20 cellular contexts compared by ENCODE assay signal in the genomic region with DNA sequence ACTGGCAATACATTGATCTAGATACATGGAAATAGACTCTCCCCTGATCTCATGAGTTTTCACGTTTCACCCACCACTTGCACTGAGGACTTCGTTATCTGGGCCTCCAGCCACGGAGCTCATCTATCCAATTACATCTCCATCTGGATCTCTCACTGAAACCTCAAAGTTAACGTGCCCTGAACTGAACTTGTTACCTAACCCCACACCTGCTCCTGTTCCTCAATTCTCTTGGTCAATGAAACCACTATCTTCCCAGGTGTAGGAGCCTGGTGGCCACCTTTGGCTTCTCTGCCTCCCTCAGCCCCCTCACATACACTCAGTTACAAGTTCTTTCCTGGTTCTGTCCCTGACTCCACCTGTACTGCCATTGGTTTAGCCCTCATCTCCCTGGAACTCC. TPM values are rescaled to one million over a fixed set of nuclear protein-coding genes. Genes with fewer than 3 reads are reported as not detected.
DNase-seq lines count a peak whose midpoint lies in the region; ATAC-seq and TF ChIP-seq lines count a peak whose summit lies in the region.
"Had no signal": no experiment of that assay in that cellular context is flagged by ENCODE, and none has a peak within 500 bp of the region (broad histone marks: within the 10 kb centered on the region; RNA-seq: fewer than 3 reads in every experiment).

No MANE protein-coding gene starts in this region.

- H3K4me3 Mint-ChIP-seq in activated T-helper 17 cell treated with anti-CD3 and anti-CD28 coated beads, Interleukin-2, amount 50 U/mL, for 72 hours, result no peak overlapping the region
- H3K4me3 Mint-ChIP-seq: B cell; CD4-positive, CD25-positive, alpha-beta regulatory T cell; CD8-positive, alpha-beta memory T cell had no signal

- H4K8ac ChIP-seq in trophoblast cell (ENCODE audit: low read depth, low read length), result no peak overlapping the region

- DNase-seq in right atrium auricular region (ENCODE audit: low spot score) (peak; percentile 21), left cardiac atrium (no peak), DMS 273 treated with DMSO at 0.1 percent for 48 hours (lab: John Stamatoyannopoulos, UW) (peak; percentile 52), trophoblast cell (no peak), NCI-H1417 treated with DMSO at 0.1 percent for 48 hours (lab: John Stamatoyannopoulos, UW) (no peak), NCI-H345 (lab: John Stamatoyannopoulos, UW) (no peak)
- DNase-seq: CD4-positive, CD25-positive, alpha-beta regulatory T cell; CD8-positive, alpha-beta memory T cell; COR-L47; DMS153; DMS79; GDM1; GM23248; IMR-90 had no signal

- no peaks in the 10 kb centered on the region for H3K4me1 Mint-ChIP-seq in activated T-helper 17 cell treated with anti-CD3 and anti-CD28 coated beads, Interleukin-2, amount 50 U/mL, for 72 hours
- H3K4me1 Mint-ChIP-seq: B cell; CD4-positive, CD25-positive, alpha-beta regulatory T cell; CD8-positive, alpha-beta memory T cell had no signal

- intact Hi-C loops in left cardiac atrium (cut with DNase I), result loop anchor here in 1 of 2 donors (10.0 kb wide), 1 partner anchor 122 kb away; no protein-coding TSS in a partner anchor

- H4K91ac ChIP-seq in trophoblast cell (ENCODE audit: low read depth, low read length), result no peak overlapping the region

- H2BK120ac ChIP-seq in trophoblast cell (ENCODE audit: insufficient read depth, low read length, poor library complexity), result no peak overlapping the region

- H3K27ac Mint-ChIP-seq in activated T-helper 17 cell treated with anti-CD3 and anti-CD28 coated beads, Interleukin-2, amount 50 U/mL, for 72 hours, result peak overlapping the region; percentile 49
- H3K27ac Mint-ChIP-seq: B cell; CD4-positive, CD25-positive, alpha-beta regulatory T cell; CD8-positive, alpha-beta memory T cell had no signal

- no peak overlapping the region for H3K14ac ChIP-seq in trophoblast cell (ENCODE audit: low read length)

- H3K4ac ChIP-seq in trophoblast cell (ENCODE audit: low read depth, low read length), result no peak overlapping the region

- H2BK12ac ChIP-seq in trophoblast cell (ENCODE audit: low read length), result no peak overlapping the region

- no peaks in the 10 kb centered on the region for H3K36me3 Mint-ChIP-seq in activated T-helper 17 cell treated with anti-CD3 and anti-CD28 coated beads, Interleukin-2, amount 50 U/mL, for 72 hours (ENCODE audit: low read depth)
- H3K36me3 Mint-ChIP-seq: CD4-positive, CD25-positive, alpha-beta regulatory T cell had no signal

- no peaks in the 10 kb centered on the region for H3K4me1 ChIP-seq in right atrium auricular region
- peaks cover 2 to 10% of the 10 kb centered on the region in 2 experiments for H3K4me1 ChIP-seq in trophoblast cell (ENCODE audit: control insufficient read depth in 1 of 2, insufficient read depth in 2 of 2, low read length in 2 of 2)
- H3K4me1 ChIP-seq: BLaER1 treated with 17β-estradiol and CSF1 and Interleukin-3, amounts not matched to agents 10 nM and 100 nM; HAP-1 had no signal

- H4K12ac ChIP-seq in trophoblast cell (ENCODE audit: low read depth, low read length), result no peak overlapping the region

- H3K27ac ChIP-seq in right atrium auricular region (no peak overlapping the region), trophoblast cell (ENCODE audit: low read depth, low read length) (no peak overlapping the region)
- H3K27ac ChIP-seq: BLaER1 treated with 17β-estradiol and CSF1 and Interleukin-3, amounts not matched to agents 10 nM and 100 nM; GM23248 had no signal

- no peak overlapping the region for H3K4me2 ChIP-seq in trophoblast cell (ENCODE audit: low read length)
- H3K4me2 ChIP-seq: BLaER1 treated with 17β-estradiol and CSF1 and Interleukin-3, amounts not matched to agents 10 nM and 100 nM had no signal

- H2AFZ ChIP-seq in trophoblast cell (ENCODE audit: insufficient read depth, low read length, poor library complexity), result no peak overlapping the region
- H2AFZ ChIP-seq: GM23248 had no signal

- TF ChIP-seq CTCF in right atrium auricular region (IDR thresholded peaks at IDR 0.05), result no peak

- no peaks in the 10 kb centered on the region for H3K9me3 ChIP-seq in right atrium auricular region
- H3K9me3 ChIP-seq in trophoblast cell (ENCODE audit: insufficient read depth, low read depth, low read length), result peaks cover 3% of the 10 kb centered on the region
- H3K9me3 ChIP-seq: HAP-1 had no signal

- no peak overlapping the region for H3K9ac ChIP-seq in trophoblast cell (ENCODE audit: low read length)
- H3K9ac ChIP-seq: BLaER1 treated with 17β-estradiol and CSF1 and Interleukin-3, amounts not matched to agents 10 nM and 100 nM; GM23248 had no signal

- no peak overlapping the region for H2AK5ac ChIP-seq in trophoblast cell (ENCODE audit: low read length)

- H3K79me1 ChIP-seq in trophoblast cell (ENCODE audit: low read length), result no peaks in the 10 kb centered on the region

- H3K9me3 Mint-ChIP-seq in activated T-helper 17 cell treated with anti-CD3 and anti-CD28 coated beads, Interleukin-2, amount 50 U/mL, for 72 hours, result no peaks in the 10 kb centered on the region
- H3K9me3 Mint-ChIP-seq: CD8-positive, alpha-beta memory T cell had no signal

- no peak overlapping the region for H2BK5ac ChIP-seq in trophoblast cell (ENCODE audit: low read depth, low read length, poor library complexity)

- ATAC-seq in left cardiac atrium (no peak), GM18907 (IDR thresholded peaks at IDR 0.05; ENCODE audit: unreplicated experiment) (no peak)
- ATAC-seq in activated T-helper 17 cell treated with anti-CD3 and anti-CD28 coated beads, Interleukin-2, amount 50 U/mL, for 72 hours (replicated peaks), result no peak
- ATAC-seq: K562 had no signal

- no peak overlapping the region for H3K18ac ChIP-seq in trophoblast cell (ENCODE audit: low read length)

- H3K27me3 ChIP-seq in right atrium auricular region (no peaks in the 10 kb centered on the region), trophoblast cell (ENCODE audit: insufficient read depth, low read length) (no peaks in the 10 kb centered on the region)
- H3K27me3 ChIP-seq: BLaER1 treated with 17β-estradiol and CSF1 and Interleukin-3, amounts not matched to agents 10 nM and 100 nM had no signal

- no peaks in the 10 kb centered on the region for H3K36me3 ChIP-seq in right atrium auricular region
- no peaks in the 10 kb centered on the region for H3K36me3 ChIP-seq in trophoblast cell (ENCODE audit: control insufficient read depth in 1 of 2, insufficient read depth in 2 of 2, low read length in 2 of 2)
- H3K36me3 ChIP-seq: BLaER1 treated with 17β-estradiol and CSF1 and Interleukin-3, amounts not matched to agents 10 nM and 100 nM; HAP-1 had no signal

- no peak overlapping the region for H3K4me3 ChIP-seq in right atrium auricular region
- H3K4me3 ChIP-seq in trophoblast cell (ENCODE audit: low read depth, low read length), result peak overlapping the region; percentile 34
- H3K4me3 ChIP-seq: BLaER1 treated with 17β-estradiol and CSF1 and Interleukin-3, amounts not matched to agents 10 nM and 100 nM; GM23248; HAP-1; K562 had no signal

- no peak overlapping the region for H3K23ac ChIP-seq in trophoblast cell (ENCODE audit: low read length)

- no peaks in the 10 kb centered on the region for H3K79me2 ChIP-seq in trophoblast cell (ENCODE audit: control insufficient read depth, insufficient read depth, low read length, poor library complexity)

- peaks cover 24% of the 10 kb centered on the region for H3K27me3 Mint-ChIP-seq in activated T-helper 17 cell treated with anti-CD3 and anti-CD28 coated beads, Interleukin-2, amount 50 U/mL, for 72 hours
- H3K27me3 Mint-ChIP-seq: B cell had no signal

- WGBS in trophoblast cell (ENCODE audit: extremely low coverage, insufficient coverage, insufficient read length), result no CpG with 5 or more reads among the region's 4 CpGs

RNA-seq across cellular contexts. Expression of a gene that starts 9.7 kb away (rescaled TPM):
- 10 to 100 TPM; 25.1 to 27.4 TPM for total RNA-seq in right atrium auricular region
- total RNA-seq in left cardiac atrium, result 10 to 100 TPM; 13.3 to 23.4 TPM
- 1 to 10 TPM in 1 of 2 donors, under 1 TPM in 1; 0.37 to 1.1 TPM for total RNA-seq in activated T-helper 17 cell treated with anti-CD3 and anti-CD28 coated beads, Interleukin-2, amount 50 U/mL, for 72 hours
- polyA plus RNA-seq in trophoblast cell (2013), result 0.07 and 0.11 TPM in 2 replicates
- total RNA-seq: GM23248 had no signal
- polyA plus RNA-seq: CD4-positive, CD25-positive, alpha-beta regulatory T cell; CD8-positive, alpha-beta memory T cell; GM23248 had no signal

Comparison
In these comparisons a context has a peak if more than half of its experiments do, and no peak if none do; other contexts are left out.
1. DNase-seq: peak in right atrium auricular region (single experiment) and DMS 273 treated with DMSO at 0.1 percent for 48 hours (single experiment); none in left cardiac atrium (single experiment), trophoblast cell (0 of 2), NCI-H1417 treated with DMSO at 0.1 percent for 48 hours (single experiment) and NCI-H345 (single experiment).
2. RNA of a gene that starts 9.7 kb away (total RNA-seq): 25.1 to 27.4 TPM in right atrium auricular region and 13.3 to 23.4 TPM in left cardiac atrium; 0.37 to 1.1 TPM in activated T-helper 17 cell treated with anti-CD3 and anti-CD28 coated beads, Interleukin-2, amount 50 U/mL, for 72 hours; every median in the first group is over 4 times any median in the second.